Comparison of ENCODE assay signal across 8 cellular contexts in the genomic region with DNA sequence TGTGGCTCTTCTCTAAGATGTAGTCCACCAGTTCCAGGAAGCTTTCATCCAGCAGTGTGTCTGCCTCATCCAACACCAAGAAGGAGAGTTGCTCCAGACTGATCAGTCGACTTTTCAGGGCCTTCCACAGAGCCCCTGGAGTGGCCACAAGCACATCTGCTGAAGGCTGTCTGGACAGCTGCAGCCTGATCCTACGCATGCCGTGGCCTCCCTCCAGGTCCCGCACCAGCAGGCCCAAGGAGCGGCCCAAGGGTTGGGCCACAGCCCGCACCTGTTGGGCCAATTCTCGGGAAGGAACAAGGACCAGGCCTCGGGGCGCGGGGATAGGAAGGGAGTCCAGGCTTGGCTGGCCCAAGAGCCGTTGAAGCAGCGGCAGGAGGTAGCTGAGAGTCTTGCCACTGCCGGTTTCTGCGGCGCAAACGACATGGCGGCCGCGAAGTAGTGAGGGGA. TPM values are rescaled to one million over a fixed set of nuclear protein-coding genes. Genes with fewer than 3 reads are reported as not detected.
DNase-seq lines count a peak whose midpoint lies in the region; TF ChIP-seq lines count a peak whose summit lies in the region.

No MANE protein-coding gene starts in this region.

- no peak for DNase-seq in activated T-cell treated with anti-CD3 and anti-CD28 coated beads, Interleukin-2, amount 50 U/mL, for 24 hours
- DNase-seq in activated T-cell treated with anti-CD3 and anti-CD28 coated beads, Interleukin-2, amount 50 U/mL, for 1 hour, result no peak
- DNase-seq in SJSA1 (ENCODE audit: low read depth in 1 of 2, low spot score in 2 of 2), result no peak
- no peak for DNase-seq in fibroblast of lung (ENCODE audit: low read depth in 2 of 2)
- peak; percentile 10 for DNase-seq in progenitor cell of endocrine pancreas (ENCODE audit: low spot score, unreplicated experiment)
- no peak for DNase-seq in effector CD4-positive, alpha-beta T cell
- no peak for DNase-seq in mesenteric fat pad (ENCODE audit: low spot score)
- no peak for DNase-seq in activated gamma-delta T cell (lab: John Stamatoyannopoulos, UW)

- peaks cover 26% of the 10 kb centered on the region for H3K79me2 ChIP-seq in fibroblast of lung (ENCODE audit: control insufficient read depth, insufficient read depth, low read length)

- H3K27me3 Mint-ChIP-seq in activated T-cell treated with anti-CD3 and anti-CD28 coated beads, Interleukin-2, amount 50 U/mL, for 24 hours, result no peaks in the 10 kb centered on the region
- H3K27me3 Mint-ChIP-seq in progenitor cell of endocrine pancreas, result no peaks in the 10 kb centered on the region

- peak overlapping the region; percentile 97 for H3K9ac ChIP-seq in fibroblast of lung (ENCODE audit: insufficient read depth, low read length)

- peak overlapping the region; percentile 97 for H2AFZ ChIP-seq in fibroblast of lung (ENCODE audit: low read length)

- H3K9me3 ChIP-seq in SJSA1 (replicated peaks), result no peaks in the 10 kb centered on the region
- H3K9me3 ChIP-seq in fibroblast of lung (ENCODE audit: control insufficient read depth, insufficient read depth, low read depth, low read length), result no peaks in the 10 kb centered on the region

- no peaks in the 10 kb centered on the region for H4K20me1 ChIP-seq in fibroblast of lung (ENCODE audit: control insufficient read depth, extremely low read depth, insufficient read depth, low read length)

- H3K4me1 Mint-ChIP-seq in activated T-cell treated with anti-CD3 and anti-CD28 coated beads, Interleukin-2, amount 50 U/mL, for 24 hours (ENCODE audit: low read depth), result peaks cover 40% of the 10 kb centered on the region
- H3K4me1 Mint-ChIP-seq in progenitor cell of endocrine pancreas (ENCODE audit: low read depth), result peaks cover 7% of the 10 kb centered on the region

- peaks cover 64% of the 10 kb centered on the region for H3K36me3 Mint-ChIP-seq in activated T-cell treated with anti-CD3 and anti-CD28 coated beads, Interleukin-2, amount 50 U/mL, for 24 hours (ENCODE audit: low read depth)
- no peaks in the 10 kb centered on the region for H3K36me3 Mint-ChIP-seq in progenitor cell of endocrine pancreas (ENCODE audit: insufficient read depth)

- peak overlapping the region; percentile 97 for H3K27ac Mint-ChIP-seq in activated T-cell treated with anti-CD3 and anti-CD28 coated beads, Interleukin-2, amount 50 U/mL, for 24 hours
- H3K27ac Mint-ChIP-seq in progenitor cell of endocrine pancreas, result peak overlapping the region; percentile 99

- peak overlapping the region; percentile 97 for H3K4me2 ChIP-seq in fibroblast of lung (ENCODE audit: extremely low read depth, insufficient read depth, low read length)

- TF ChIP-seq CTCF in fibroblast of lung (conservative IDR thresholded peaks at IDR 0.05 in 1 of 2, IDR thresholded peaks at IDR 0.05 in 1 of 2; ENCODE audit: low read depth in 1 of 2, low read length in 2 of 2) (no peak), progenitor cell of endocrine pancreas (IDR thresholded peaks at IDR 0.05; ENCODE audit: unreplicated experiment) (no peak)

- H3K4me3 ChIP-seq in SJSA1, result peak overlapping the region; percentile 93
- H3K4me3 ChIP-seq in fibroblast of lung (replicated peaks in 1 of 4; ENCODE audit: control extremely low read depth in 1 of 4, insufficient read depth in 1 of 4, low read depth in 3 of 4, low read length in 4 of 4), result peak overlapping the region; percentile 88 to 98 (median 94)

- H3K27ac ChIP-seq in SJSA1 (peak overlapping the region; percentile 72), fibroblast of lung (ENCODE audit: insufficient read depth, low read length) (peak overlapping the region; percentile 85)

- H3K4me1 ChIP-seq in SJSA1 (replicated peaks) (peaks cover 20% of the 10 kb centered on the region), fibroblast of lung (ENCODE audit: control insufficient read depth, extremely low read depth, insufficient read depth, low read length) (peaks cover 10% of the 10 kb centered on the region)

- no peaks in the 10 kb centered on the region for H3K9me3 Mint-ChIP-seq in activated T-cell treated with anti-CD3 and anti-CD28 coated beads, Interleukin-2, amount 50 U/mL, for 24 hours
- H3K9me3 Mint-ChIP-seq in progenitor cell of endocrine pancreas (ENCODE audit: low read depth), result no peaks in the 10 kb centered on the region

- H3K27me3 ChIP-seq in SJSA1 (replicated peaks), result no peaks in the 10 kb centered on the region
- H3K27me3 ChIP-seq in fibroblast of lung (ENCODE audit: control insufficient read depth, insufficient read depth, low read length), result no peaks in the 10 kb centered on the region

- peak overlapping the region; percentile 93 for H3K4me3 Mint-ChIP-seq in activated T-cell treated with anti-CD3 and anti-CD28 coated beads, Interleukin-2, amount 50 U/mL, for 24 hours
- H3K4me3 Mint-ChIP-seq in progenitor cell of endocrine pancreas (ENCODE audit: low read depth), result peak overlapping the region; percentile 96

- peaks cover 37% of the 10 kb centered on the region for H3K36me3 ChIP-seq in SJSA1
- no peaks in the 10 kb centered on the region for H3K36me3 ChIP-seq in fibroblast of lung (ENCODE audit: control insufficient read depth, insufficient read depth, low read length)

RNA-seq across cellular contexts. Expression of gene DDX28, which starts 0.7 kb away (rescaled TPM):
- 13.1 and 13.2 TPM in 2 replicates for total RNA-seq in SJSA1 (2014; rRNA removed; shearing (Covaris generic))
- total RNA-seq in fibroblast of lung (10.7 and 12.3 TPM in 2 replicates), progenitor cell of endocrine pancreas (9.5 and 10.4 TPM in 2 replicates), mesenteric fat pad (7.8 TPM)
- 5.3 and 8.6 TPM in 2 replicates for polyA plus RNA-seq in fibroblast of lung
- 5.0 and 8.3 TPM in 2 replicates for polyA plus RNA-seq in fibroblast of lung (2012)
- 7.0 and 13.2 TPM in 2 replicates for polyA minus RNA-seq in fibroblast of lung (ENCODE audit: low replicate concordance)

RNA-seq across cellular contexts. Expression of gene DUS2, which starts 0.8 kb away (rescaled TPM):
- 28.3 and 30.4 TPM in 2 replicates for total RNA-seq in SJSA1 (2014; rRNA removed; shearing (Covaris generic))
- total RNA-seq in fibroblast of lung, result 12.3 and 16.8 TPM in 2 replicates
- polyA plus RNA-seq in fibroblast of lung, result 10.2 and 15.5 TPM in 2 replicates
- 10.6 and 12.4 TPM in 2 replicates for polyA plus RNA-seq in fibroblast of lung (2012)
- polyA minus RNA-seq in fibroblast of lung (ENCODE audit: low replicate concordance), result 16.4 and 26.4 TPM in 2 replicates
- total RNA-seq in progenitor cell of endocrine pancreas, result 18.8 and 21.2 TPM in 2 replicates
- 17.4 TPM for total RNA-seq in mesenteric fat pad

RNA-seq across cellular contexts. Expression of gene DPEP2NB, which starts 6.6 kb away (rescaled TPM):
- total RNA-seq in SJSA1 (2014; rRNA removed; shearing (Covaris generic)), result not detected in 2 replicates
- total RNA-seq in fibroblast of lung, result not detected in 2 replicates
- not detected in 2 replicates for polyA plus RNA-seq in fibroblast of lung
- polyA plus RNA-seq in fibroblast of lung (2012), result not detected in 2 replicates
- polyA minus RNA-seq in fibroblast of lung (ENCODE audit: low replicate concordance), result not detected in 2 replicates
- not detected in 2 replicates for total RNA-seq in progenitor cell of endocrine pancreas
- total RNA-seq in mesenteric fat pad, result not detected

RNA-seq across cellular contexts. Expression of gene DPEP2, which starts 23.0 kb away (rescaled TPM):
- total RNA-seq in SJSA1 (2014; rRNA removed; shearing (Covaris generic)), result 0.18 TPM in 1 of 2 replicates, not detected in the other
- total RNA-seq in fibroblast of lung (not detected in 2 replicates), progenitor cell of endocrine pancreas (not detected in 2 replicates), mesenteric fat pad (1.5 TPM)
- polyA plus RNA-seq in fibroblast of lung, result not detected in 2 replicates
- polyA plus RNA-seq in fibroblast of lung (2012), result not detected in 2 replicates
- not detected in 2 replicates for polyA minus RNA-seq in fibroblast of lung (ENCODE audit: low replicate concordance)

RNA-seq across cellular contexts. Expression of gene DPEP3, which starts 42.0 kb away (rescaled TPM):
- total RNA-seq in SJSA1 (2014; rRNA removed; shearing (Covaris generic)), result not detected in 2 replicates
- total RNA-seq in fibroblast of lung, result not detected in 2 replicates
- polyA plus RNA-seq in fibroblast of lung, result not detected in 2 replicates
- polyA plus RNA-seq in fibroblast of lung (2012), result not detected in 2 replicates
- not detected in 2 replicates for polyA minus RNA-seq in fibroblast of lung (ENCODE audit: low replicate concordance)
- total RNA-seq in progenitor cell of endocrine pancreas, result not detected in 2 replicates
- total RNA-seq in mesenteric fat pad, result 0.16 TPM
